Comparison of ENCODE assay signal across 5 cellular contexts in genomic region chr13:53324656-53325055, GRCh38.
"Had no signal": no experiment of that assay in that cellular context is flagged by ENCODE, and none has a peak within 500 bp of the region (broad histone marks: within the 10 kb centered on the region; RNA-seq: fewer than 3 reads in every experiment).

No MANE protein-coding gene starts in this region.

- H3K4me3 ChIP-seq: K562 had no signal

- H3K36me3 Mint-ChIP-seq: IgD-negative memory B cell had no signal

- H3K27ac Mint-ChIP-seq: IgD-negative memory B cell had no signal

- H3K27ac ChIP-seq: HL-60 had no signal

- ATAC-seq: HepG2, K562 had no signal

- H3K4me1 Mint-ChIP-seq: IgD-negative memory B cell had no signal

- DNase-seq: IMR-90 had no signal

- H3K27me3 Mint-ChIP-seq: IgD-negative memory B cell had no signal

- H3K4me3 Mint-ChIP-seq: IgD-negative memory B cell had no signal
